Comparison of ENCODE assay signal across 1 cellular context in genomic region chr1:35570589-35571137, GRCh38.
TF ChIP-seq lines count a peak whose summit lies in the region.

No MANE protein-coding gene starts in this region.

TF ChIP-seq in K562, 482 proteins besides CTCF, POLR2A, EP300 and RAD21:
- TF ChIP-seq FOSL1 (tag; conservative IDR thresholded peaks at IDR 0.05) (peak; percentile 86), JUN (IDR thresholded peaks at IDR 0.05; ENCODE audit: borderline replicate concordance, low read depth, low read length) (0 out of 2 replicates have a peak, but pooled peaks have one; percentile 22), JUN (CRISPR knock-in tag; IDR thresholded peaks at IDR 0.05; ENCODE audit: borderline replicate concordance) (no peak), JUND (IDR thresholded peaks at IDR 0.05; ENCODE audit: borderline replicate concordance, low read depth, low read length) (peak; percentile 84), JUND (tag; IDR thresholded peaks at IDR 0.05; ENCODE audit: borderline replicate concordance, low read depth, low read length) (peak; percentile 73; the same call in 2 of the 3 replicates), ZNF518B (CRISPR knock-in tag; IDR thresholded peaks at IDR 0.05) (no peak), DPF2 (IDR thresholded peaks at IDR 0.05) (peak; percentile 77), KAT2B (IDR thresholded peaks at IDR 0.05; ENCODE audit: low read depth, low read length) (no peak), SIN3B (IDR thresholded peaks at IDR 0.05; ENCODE audit: low read depth) (no peak), ZC3H11A (IDR thresholded peaks at IDR 0.05; ENCODE audit: low read depth, low read length) (no peak), NFXL1 (CRISPR knock-in tag; IDR thresholded peaks at IDR 0.05) (no peak), SOX6 (IDR thresholded peaks at IDR 0.05) (peak; percentile 49; the same call in 1 of the 2 replicates), PYGO2 (tag; IDR thresholded peaks at IDR 0.05) (no peak), SMARCA4 (IDR thresholded peaks at IDR 0.05) (peak; percentile 72; the same call in 1 of the 2 replicates), ATF3 (IDR thresholded peaks at IDR 0.05) (peak; percentile 87), ATF3 (CRISPR knock-in tag; conservative IDR thresholded peaks at IDR 0.05) (no peak), BRF1 (IDR thresholded peaks at IDR 0.05; ENCODE audit: borderline replicate concordance, extremely low read depth, insufficient read length) (no peak), CTBP1 (IDR thresholded peaks at IDR 0.05; ENCODE audit: borderline replicate concordance) (peak; percentile 66; the same call in 1 of the 2 replicates), DIDO1 (tag; IDR thresholded peaks at IDR 0.05; ENCODE audit: low read depth) (no peak), ATF7 (IDR thresholded peaks at IDR 0.05) (0 out of 2 replicates have a peak, but pooled peaks have one; percentile 14), CEBPG (CRISPR knock-in tag; IDR thresholded peaks at IDR 0.05) (0 out of 2 replicates have a peak, but pooled peaks have one; percentile 23), CEBPG (tag; conservative IDR thresholded peaks at IDR 0.05 in 1 of 2, IDR thresholded peaks at IDR 0.05 in 1 of 2) (peak in 1 of 2 experiments; percentile 54; a peak in 1 of 4 replicates), CBFA2T2 (conservative IDR thresholded peaks at IDR 0.05) (peak; percentile 33; the same call in 1 of the 2 replicates), MTA1 (IDR thresholded peaks at IDR 0.05; ENCODE audit: borderline replicate concordance) (0 out of 2 replicates have a peak, but pooled peaks have one; percentile 32), LCOR (CRISPR knock-in tag; IDR thresholded peaks at IDR 0.05) (0 out of 2 replicates have a peak, but pooled peaks have one; percentile 39), SMARCE1 (IDR thresholded peaks at IDR 0.05) (peak; percentile 71; the same call in 1 of the 2 replicates), ZEB2 (IDR thresholded peaks at IDR 0.05) (peak; percentile 86; the same call in 1 of the 2 replicates), SMARCC2 (IDR thresholded peaks at IDR 0.05; ENCODE audit: low read depth) (peak; percentile 57; the same call in 1 of the 2 replicates), ARID1B (IDR thresholded peaks at IDR 0.05) (peak; percentile 70), ADNP (tag; IDR thresholded peaks at IDR 0.05) (peak; percentile 85), MAFG (tag; conservative IDR thresholded peaks at IDR 0.05) (peak; percentile 67), ZNF24 (IDR thresholded peaks at IDR 0.05) (no peak)
TF ChIP-seq in K562: peak in this region for 19.
